In the genomic region with DNA sequence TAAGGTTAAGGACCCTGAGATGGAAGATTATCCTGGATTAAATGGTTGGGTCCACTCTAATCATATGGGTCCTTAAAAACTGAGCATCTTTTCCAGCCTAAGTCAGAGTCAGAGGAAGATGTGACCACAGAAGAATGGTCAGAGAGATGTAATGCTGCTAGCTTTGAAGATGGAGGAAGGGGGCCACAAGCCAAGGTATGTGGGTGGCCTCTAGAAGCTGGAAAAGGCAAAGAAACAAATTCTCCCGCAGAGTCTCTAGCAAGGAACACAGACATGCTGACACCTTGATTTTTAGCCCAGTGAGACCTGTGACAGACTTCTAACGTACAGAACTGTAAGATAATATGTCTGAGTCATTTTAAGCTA, we compare ENCODE assay signal across 1 cellular context.
TF ChIP-seq lines count a peak whose summit lies in the region.

No MANE protein-coding gene starts in this region.

TF ChIP-seq in HepG2, 621 proteins besides CTCF, POLR2A, EP300 and RAD21 (continued from another document):
- TF ChIP-seq, protein P1, sequence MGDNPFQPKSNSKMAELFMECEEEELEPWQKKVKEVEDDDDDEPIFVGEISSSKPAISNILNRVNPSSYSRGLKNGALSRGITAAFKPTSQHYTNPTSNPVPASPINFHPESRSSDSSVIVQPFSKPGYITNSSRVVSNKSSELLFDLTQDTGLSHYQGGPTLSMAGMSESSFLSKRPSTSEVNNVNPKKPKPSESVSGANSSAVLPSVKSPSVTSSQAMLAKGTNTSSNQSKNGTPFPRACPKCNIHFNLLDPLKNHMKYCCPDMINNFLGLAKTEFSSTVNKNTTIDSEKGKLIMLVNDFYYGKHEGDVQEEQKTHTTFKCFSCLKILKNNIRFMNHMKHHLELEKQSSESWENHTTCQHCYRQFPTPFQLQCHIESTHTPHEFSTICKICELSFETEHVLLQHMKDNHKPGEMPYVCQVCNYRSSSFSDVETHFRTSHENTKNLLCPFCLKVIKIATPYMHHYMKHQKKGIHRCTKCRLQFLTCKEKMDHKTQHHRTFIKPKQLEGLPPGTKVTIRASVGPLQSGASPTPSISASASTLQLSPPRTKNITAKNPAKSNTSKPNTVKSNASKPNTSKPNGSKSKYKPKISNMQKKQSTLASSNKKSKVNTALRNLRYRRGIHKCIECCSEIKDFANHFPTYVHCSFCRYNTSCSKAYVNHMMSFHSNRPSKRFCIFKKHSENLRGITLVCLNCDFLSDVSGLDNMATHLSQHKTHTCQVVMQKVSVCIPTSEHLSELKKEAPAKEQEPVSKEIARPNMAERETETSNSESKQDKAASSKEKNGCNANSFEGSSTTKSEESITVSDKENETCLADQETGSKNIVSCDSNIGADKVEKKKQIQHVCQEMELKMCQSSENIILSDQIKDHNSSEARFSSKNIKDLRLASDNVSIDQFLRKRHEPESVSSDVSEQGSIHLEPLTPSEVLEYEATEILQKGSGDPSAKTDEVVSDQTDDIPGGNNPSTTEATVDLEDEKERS (CRISPR knock-in tag; IDR thresholded peaks at IDR 0.05), result 0 out of 2 replicates have a peak, but pooled peaks have one; percentile 60
- TF ChIP-seq ZBTB21 (CRISPR knock-in tag; IDR thresholded peaks at IDR 0.05) (no peak), KDM5B (CRISPR knock-in tag; IDR thresholded peaks at IDR 0.05; ENCODE audit: borderline replicate concordance) (no peak), ZNF543 (CRISPR knock-in tag; IDR thresholded peaks at IDR 0.05) (peak; percentile 100)
- TF ChIP-seq, protein P2, sequence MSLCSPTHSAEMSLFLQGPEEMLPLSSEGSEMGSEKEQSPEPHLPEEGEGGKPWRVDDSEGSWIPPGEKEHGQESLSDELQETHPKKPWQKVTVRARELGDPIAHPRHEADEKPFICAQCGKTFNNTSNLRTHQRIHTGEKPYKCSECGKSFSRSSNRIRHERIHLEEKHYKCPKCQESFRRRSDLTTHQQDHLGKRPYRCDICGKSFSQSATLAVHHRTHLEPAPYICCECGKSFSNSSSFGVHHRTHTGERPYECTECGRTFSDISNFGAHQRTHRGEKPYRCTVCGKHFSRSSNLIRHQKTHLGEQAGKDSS (CRISPR knock-in tag; IDR thresholded peaks at IDR 0.05; ENCODE audit: borderline replicate concordance, low read depth), result no peak
- TF ChIP-seq, protein P3, sequence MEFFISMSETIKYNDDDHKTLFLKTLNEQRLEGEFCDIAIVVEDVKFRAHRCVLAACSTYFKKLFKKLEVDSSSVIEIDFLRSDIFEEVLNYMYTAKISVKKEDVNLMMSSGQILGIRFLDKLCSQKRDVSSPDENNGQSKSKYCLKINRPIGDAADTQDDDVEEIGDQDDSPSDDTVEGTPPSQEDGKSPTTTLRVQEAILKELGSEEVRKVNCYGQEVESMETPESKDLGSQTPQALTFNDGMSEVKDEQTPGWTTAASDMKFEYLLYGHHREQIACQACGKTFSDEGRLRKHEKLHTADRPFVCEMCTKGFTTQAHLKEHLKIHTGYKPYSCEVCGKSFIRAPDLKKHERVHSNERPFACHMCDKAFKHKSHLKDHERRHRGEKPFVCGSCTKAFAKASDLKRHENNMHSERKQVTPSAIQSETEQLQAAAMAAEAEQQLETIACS (CRISPR knock-in tag; IDR thresholded peaks at IDR 0.05), result 0 out of 2 replicates have a peak, but pooled peaks have one; percentile 3
